ENCODE assay signal across 1 cellular context in genomic region chr12:69575346-69575745, GRCh38.
TF ChIP-seq lines count a peak whose summit lies in the region.

No MANE protein-coding gene starts in this region.

TF ChIP-seq in SK-N-SH treated with all-trans-retinoic acid at 6 μM for 48 hours, 23 proteins besides CTCF, POLR2A, EP300 and RAD21 (continued from another document):
- TF ChIP-seq ZNF70 (CRISPR knock-in tag; IDR thresholded peaks at IDR 0.05) = no peak
- no peak for TF ChIP-seq CREB5 (CRISPR knock-in tag; IDR thresholded peaks at IDR 0.05; ENCODE audit: low read depth)
- TF ChIP-seq BACH2 (CRISPR knock-in tag; IDR thresholded peaks at IDR 0.05; ENCODE audit: borderline replicate concordance) = no peak
- TF ChIP-seq ISL1 (CRISPR knock-in tag; IDR thresholded peaks at IDR 0.05) = no peak
- no peak for TF ChIP-seq ZFP3 (CRISPR knock-in tag; IDR thresholded peaks at IDR 0.05)
